Comparison of ENCODE assay signal across 35 cellular contexts in genomic region chr6:160911949-160912348, GRCh38.
"Had no signal": no experiment of that assay in that cellular context is flagged by ENCODE, and none has a peak within 500 bp of the region (broad histone marks: within the 10 kb centered on the region; RNA-seq: fewer than 3 reads in every experiment).

No MANE protein-coding gene starts in this region.

- H3K4me3 ChIP-seq: MG63 had no signal

- H3K27me3 ChIP-seq: MG63 had no signal

- DNase-seq: Karpas-422, Kasumi-1, MM.1S, MV-4-11, NCI-H1048, NCI-H1092, NCI-H1092 treated with DMSO at 0.1 percent for 48 hours, NCI-H1105, NCI-H1105 treated with DMSO at 0.1 percent for 48 hours, NCI-H1417, NCI-H1417 treated with DMSO at 0.1 percent for 48 hours, NCI-H1436, NCI-H1436 treated with DMSO at 0.1 percent for 48 hours, NCI-H146, NCI-H1694, NCI-H1694 treated with DMSO at 0.1 percent for 48 hours, NCI-H187, NCI-H187 treated with DMSO at 0.1 percent for 48 hours, NCI-H1930, NCI-H2029, NCI-H2029 treated with DMSO at 0.1 percent for 48 hours, NCI-H2081, NCI-H2081 treated with DMSO at 0.1 percent for 48 hours, NCI-H2107, NCI-H2171, NCI-H2171 treated with DMSO at 0.1 percent for 48 hours, NCI-H2227 treated with DMSO at 0.1 percent for 48 hours, NCI-H226, NCI-H345, NCI-H446, NCI-H446 treated with DMSO at 0.1 percent for 48 hours, NCI-H510A, NCI-H510A treated with DMSO at 0.1 percent for 48 hours, NCI-H524 had no signal

- H3K36me3 ChIP-seq: MG63 had no signal
